Comparison of ENCODE assay signal across 2 cellular contexts in genomic region chr2:106517329-106517728, GRCh38.
TF ChIP-seq lines count a peak whose summit lies in the region.

No MANE protein-coding gene starts in this region.

TF ChIP-seq in HepG2, 621 proteins besides CTCF, POLR2A, EP300 and RAD21:
- peak; percentile 66 for TF ChIP-seq CEBPB (IDR thresholded peaks at IDR 0.05; ENCODE audit: borderline replicate concordance, low read depth, low read length)
- no peak for TF ChIP-seq HNF4A (CRISPR knock-in tag; IDR thresholded peaks at IDR 0.05)
- no peak for TF ChIP-seq NR0B2 (CRISPR knock-in tag; IDR thresholded peaks at IDR 0.05)
- TF ChIP-seq ZBTB21 (CRISPR knock-in tag; IDR thresholded peaks at IDR 0.05), result no peak

TF ChIP-seq in H1, 55 proteins besides CTCF, POLR2A, EP300 and RAD21:
- peak; percentile 86 for TF ChIP-seq CEBPB (IDR thresholded peaks at IDR 0.05; ENCODE audit: low read depth, low read length)
- no peak for TF ChIP-seq TBP (IDR thresholded peaks at IDR 0.05; ENCODE audit: low read depth, low read length)
- TF ChIP-seq YY1 (IDR thresholded peaks at IDR 0.05; ENCODE audit: low read depth, low read length), result no peak
- no peak for TF ChIP-seq CHD2 (IDR thresholded peaks at IDR 0.05; ENCODE audit: low read length)
